Comparison of ENCODE assay signal across 21 cellular contexts in the genomic region with DNA sequence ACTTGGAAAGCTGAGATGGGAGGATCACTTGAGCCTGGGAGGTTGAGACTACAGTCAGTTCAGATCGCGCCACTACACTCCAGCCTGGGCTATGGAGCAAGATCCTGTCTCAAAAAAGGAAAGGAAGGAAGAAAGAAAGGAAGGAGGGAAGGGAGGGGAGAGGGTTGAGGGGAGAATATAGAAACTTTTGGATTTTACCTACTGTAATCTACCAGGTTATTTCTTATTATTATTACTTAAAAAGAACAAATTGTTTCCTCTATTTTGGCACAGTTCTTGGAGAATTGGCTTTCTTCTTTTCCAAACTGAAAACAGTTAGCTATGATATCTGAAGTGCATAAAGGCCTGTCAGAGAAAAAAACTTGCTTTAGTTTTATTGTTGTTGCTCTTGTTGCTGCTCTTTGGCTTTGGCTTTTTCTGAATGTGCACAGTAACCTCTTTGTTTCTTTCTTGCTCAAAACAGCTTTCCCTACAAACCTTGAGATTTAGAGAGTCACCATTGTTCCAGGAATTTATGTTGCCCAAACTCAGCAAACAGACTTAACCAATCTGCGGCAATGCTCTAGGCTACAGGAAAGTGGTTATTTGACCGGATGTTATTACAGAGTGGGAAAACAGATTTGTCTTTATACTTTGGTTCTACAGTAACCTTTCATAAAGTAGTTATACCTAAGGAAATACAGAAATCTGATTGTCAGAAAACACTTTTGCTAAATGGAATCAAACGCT.
"Had no signal": no experiment of that assay in that cellular context is flagged by ENCODE, and none has a peak within 500 bp of the region (broad histone marks: within the 10 kb centered on the region; RNA-seq: fewer than 3 reads in every experiment).

No MANE protein-coding gene starts in this region.

- H3K9me3 ChIP-seq: body of pancreas, gastroesophageal sphincter, prostate gland, upper lobe of left lung had no signal

- H3K27me3 ChIP-seq: body of pancreas, gastroesophageal sphincter, upper lobe of left lung had no signal

- H3K36me3 Mint-ChIP-seq: activated naive CD4-positive, alpha-beta T cell treated with anti-CD3 and anti-CD28 coated beads, Interleukin-2, amount 50 U/mL, for 72 hours; naive thymus-derived CD4-positive, alpha-beta T cell had no signal

- H3K36me3 ChIP-seq: gastroesophageal sphincter, prostate gland, upper lobe of left lung had no signal

- H3K4me1 Mint-ChIP-seq: activated CD4-positive, alpha-beta T cell treated with anti-CD3 and anti-CD28 coated beads, Interleukin-2, amount 10 ng/mL, durations not matched to agents 7 days and 5 days; central memory CD8-positive, alpha-beta T cell; naive thymus-derived CD4-positive, alpha-beta T cell; stimulated activated naive CD8-positive, alpha-beta T cell treated with anti-CD3 and anti-CD28 coated beads, Interleukin-15, amount 100 ng/mL, for 72 hours had no signal

- H3K27me3 Mint-ChIP-seq: activated CD4-positive, alpha-beta T cell treated with anti-CD3 and anti-CD28 coated beads, Interleukin-2, amount 10 ng/mL, durations not matched to agents 7 days and 5 days; central memory CD8-positive, alpha-beta T cell; naive thymus-derived CD4-positive, alpha-beta T cell; stimulated activated naive CD8-positive, alpha-beta T cell treated with anti-CD3 and anti-CD28 coated beads, Interleukin-15, amount 100 ng/mL, for 72 hours had no signal

- H3K27ac ChIP-seq: gastroesophageal sphincter, prostate gland, upper lobe of left lung had no signal

- H3K4me3 Mint-ChIP-seq: activated CD4-positive, alpha-beta T cell treated with anti-CD3 and anti-CD28 coated beads, Interleukin-2, amount 10 ng/mL, durations not matched to agents 7 days and 5 days; activated T-cell treated with anti-CD3 and anti-CD28 coated beads, Interleukin-2, amount 50 U/mL, for 72 hours; central memory CD8-positive, alpha-beta T cell; naive thymus-derived CD4-positive, alpha-beta T cell; stimulated activated naive CD8-positive, alpha-beta T cell treated with anti-CD3 and anti-CD28 coated beads, Interleukin-15, amount 100 ng/mL, for 72 hours had no signal

- DNase-seq: activated CD4-positive, alpha-beta T cell treated with anti-CD3 and anti-CD28 coated beads, Interleukin-2, amount 10 ng/mL, durations not matched to agents 7 days and 5 days; activated CD8-positive, alpha-beta memory T cell treated with anti-CD3 and anti-CD28 coated beads, Interleukin-2, amount 50 U/mL, for 48 hours; activated gamma-delta T cell; activated T-cell treated with anti-CD3 and anti-CD28 coated beads, Interleukin-2, amount 50 U/mL, for 72 hours; amniotic stem cell; body of pancreas; effector CD8-positive, alpha-beta T cell; left colon; mucosa of descending colon; naive thymus-derived CD4-positive, alpha-beta T cell; nucleus accumbens; right cardiac atrium; stimulated activated naive CD8-positive, alpha-beta T cell treated with anti-CD3 and anti-CD28 coated beads, Interleukin-15, amount 100 ng/mL, for 72 hours; SW 1271; upper lobe of left lung had no signal

- H3K27ac Mint-ChIP-seq: activated CD4-positive, alpha-beta T cell treated with anti-CD3 and anti-CD28 coated beads, Interleukin-2, amount 10 ng/mL, durations not matched to agents 7 days and 5 days; activated naive CD4-positive, alpha-beta T cell treated with anti-CD3 and anti-CD28 coated beads, Interleukin-2, amount 50 U/mL, for 72 hours; activated T-cell treated with anti-CD3 and anti-CD28 coated beads, Interleukin-2, amount 50 U/mL, for 72 hours; naive thymus-derived CD4-positive, alpha-beta T cell had no signal

- H3K9me3 Mint-ChIP-seq: activated CD4-positive, alpha-beta T cell treated with anti-CD3 and anti-CD28 coated beads, Interleukin-2, amount 10 ng/mL, durations not matched to agents 7 days and 5 days had no signal

- ATAC-seq: activated naive CD4-positive, alpha-beta T cell treated with anti-CD3 and anti-CD28 coated beads, Interleukin-2, amount 50 U/mL, for 72 hours; activated T-cell treated with anti-CD3 and anti-CD28 coated beads, Interleukin-2, amount 50 U/mL, for 72 hours; body of pancreas; gastroesophageal sphincter; left colon; mucosa of descending colon; naive thymus-derived CD4-positive, alpha-beta T cell; right cardiac atrium; stimulated activated naive CD8-positive, alpha-beta T cell treated with anti-CD3 and anti-CD28 coated beads, Interleukin-15, amount 100 ng/mL, for 72 hours had no signal

- H3K4me1 ChIP-seq: body of pancreas, gastroesophageal sphincter, prostate gland, upper lobe of left lung had no signal

- FAIRE-seq: islet of Langerhans had no signal

- H3K4me3 ChIP-seq: body of pancreas, gastroesophageal sphincter, lung, mucosa of descending colon, prostate gland, upper lobe of left lung had no signal
